9 cellular contexts compared by ENCODE assay signal in genomic region chr2:237171396-237171795, GRCh38.
DNase-seq lines count a peak whose midpoint lies in the region; ATAC-seq and TF ChIP-seq lines count a peak whose summit lies in the region.
"Had no signal": no experiment of that assay in that cellular context is flagged by ENCODE, and none has a peak within 500 bp of the region (broad histone marks: within the 10 kb centered on the region; RNA-seq: fewer than 3 reads in every experiment).

No MANE protein-coding gene starts in this region.

- H3K27ac ChIP-seq in subcutaneous abdominal adipose tissue (ENCODE audit: low read depth, low read length) (peak overlapping the region; percentile 79), neural progenitor cell (no peak overlapping the region)

- no peaks in the 10 kb centered on the region for H3K36me3 Mint-ChIP-seq in neural progenitor cell

- peak overlapping the region; percentile 16; the same call in 1 of the 2 replicates for H3K4me3 ChIP-seq in HFF-Myc (replicated peaks; ENCODE audit: low read depth, low read length)
- no peak overlapping the region for H3K4me3 ChIP-seq in kidney epithelial cell (ENCODE audit: low read depth, low read length)
- H3K4me3 ChIP-seq in subcutaneous abdominal adipose tissue (ENCODE audit: low read depth in 1 of 5, low read length in 5 of 5), result peak overlapping the region in 1 of 5 donors; percentile 56
- no peak overlapping the region for H3K4me3 ChIP-seq in neural progenitor cell

- H3K9ac ChIP-seq in subcutaneous abdominal adipose tissue (ENCODE audit: low read length in 5 of 5), result peak overlapping the region in 2 of 5 donors; percentile 31 to 40
- no peak overlapping the region for H3K9ac ChIP-seq in neural progenitor cell

- H3K4me3 Mint-ChIP-seq in neural progenitor cell, result no peak overlapping the region

- H3K4me1 ChIP-seq in subcutaneous abdominal adipose tissue (ENCODE audit: control insufficient read depth in 5 of 5, insufficient read depth in 5 of 5, low read length in 5 of 5) (peaks cover 0 to 28% (median 18%) of the 10 kb centered on the region in 5 donors), neural progenitor cell (no peaks in the 10 kb centered on the region)

- H3K27me3 Mint-ChIP-seq in neural progenitor cell (ENCODE audit: insufficient read depth, low read depth), result peaks cover 5% of the 10 kb centered on the region

- no peaks in the 10 kb centered on the region for H4K20me1 ChIP-seq in neural progenitor cell (ENCODE audit: low read depth)

- DNase-seq in HFF-Myc (ENCODE audit: extremely low read depth, low read depth) (peak; percentile 93), astrocyte of the hippocampus (ENCODE audit: low read depth, low spot score) (peak; percentile 91), kidney epithelial cell (ENCODE audit: low read depth) (peak; percentile 71), neural progenitor cell (ENCODE audit: low spot score) (no peak), hippocampal formation (lab: John Stamatoyannopoulos, UW) (no peak)
- DNase-seq in stimulated activated CD4-positive, alpha-beta T cell treated with anti-CD3 and anti-CD28 coated beads, Interleukin-4, amount 100 ng/mL, for 24 hours, result no peak
- DNase-seq: head of caudate nucleus had no signal

- H3K27me3 ChIP-seq in kidney epithelial cell (ENCODE audit: control insufficient read depth, insufficient read depth, low read length) (no peaks in the 10 kb centered on the region), subcutaneous abdominal adipose tissue (ENCODE audit: control insufficient read depth in 5 of 5, insufficient read depth in 4 of 5, low read length in 5 of 5) (no peaks in the 10 kb centered on the region), neural progenitor cell (no peaks in the 10 kb centered on the region)

- no peak overlapping the region for H2AFZ ChIP-seq in neural progenitor cell (replicated peaks)

- H3K27ac Mint-ChIP-seq in neural progenitor cell, result no peak overlapping the region

- H3K9me3 ChIP-seq in subcutaneous abdominal adipose tissue (ENCODE audit: control insufficient read depth in 5 of 5, low read length in 5 of 5), result peaks cover 0 to 7% (median 3%) of the 10 kb centered on the region in 5 donors
- H3K9me3 ChIP-seq in neural progenitor cell (ENCODE audit: low read depth), result peaks cover 8% of the 10 kb centered on the region

- H3K36me3 ChIP-seq in kidney epithelial cell (ENCODE audit: control insufficient read depth, insufficient read depth, low read length), result no peaks in the 10 kb centered on the region
- no peaks in the 10 kb centered on the region for H3K36me3 ChIP-seq in subcutaneous abdominal adipose tissue (ENCODE audit: control insufficient read depth in 5 of 5, insufficient read depth in 5 of 5, low read length in 5 of 5)
- peaks cover 4% of the 10 kb centered on the region for H3K36me3 ChIP-seq in neural progenitor cell

- H3K4me1 Mint-ChIP-seq in neural progenitor cell, result no peaks in the 10 kb centered on the region

- TF ChIP-seq CTCF in HFF-Myc (IDR thresholded peaks at IDR 0.05; ENCODE audit: low read depth, low read length, missing control alignments) (peak; percentile 11), kidney epithelial cell (IDR thresholded peaks at IDR 0.05; ENCODE audit: insufficient read depth, low read length, poor library complexity, severe bottlenecking) (peak; percentile 47), neural progenitor cell (IDR thresholded peaks at IDR 0.05) (no peak)

- no peaks in the 10 kb centered on the region for H3K79me2 ChIP-seq in neural progenitor cell (ENCODE audit: low read depth)

- no peak for ATAC-seq in GM18511 (IDR thresholded peaks at IDR 0.05; ENCODE audit: unreplicated experiment)

- peaks cover 18% of the 10 kb centered on the region for H3K9me3 Mint-ChIP-seq in neural progenitor cell

- H3K4me2 ChIP-seq in neural progenitor cell, result no peak overlapping the region

- H3F3A ChIP-seq in neural progenitor cell (ENCODE audit: low read depth), result no peaks in the 10 kb centered on the region

Comparison
In these comparisons a context has a peak if more than half of its experiments do, and no peak if none do; other contexts are left out.
1. DNase-seq: peak in HFF-Myc (single experiment), astrocyte of the hippocampus (single experiment) and kidney epithelial cell (single experiment); none in stimulated activated CD4-positive, alpha-beta T cell treated with anti-CD3 and anti-CD28 coated beads, Interleukin-4, amount 100 ng/mL, for 24 hours (single experiment), neural progenitor cell (single experiment) and hippocampal formation (0 of 2).